In genomic region chr16:8168016-8168415, GRCh38 we compare ENCODE assay signal across 13 cellular contexts.
DNase-seq lines count a peak whose midpoint lies in the region; ATAC-seq and TF ChIP-seq lines count a peak whose summit lies in the region.
"Had no signal": no experiment of that assay in that cellular context is flagged by ENCODE, and none has a peak within 500 bp of the region (broad histone marks: within the 10 kb centered on the region; RNA-seq: fewer than 3 reads in every experiment).

No MANE protein-coding gene starts in this region.

- no peaks in the 10 kb centered on the region for H4K20me1 ChIP-seq in OCI-LY3 (ENCODE audit: insufficient read depth, low read length)

- H3K4me2 ChIP-seq in OCI-LY3 (ENCODE audit: low read length) (peak overlapping the region; percentile 29; the same call in 1 of the 2 replicates), mesendoderm (ENCODE audit: low read length) (no peak overlapping the region)

- H2BK15ac ChIP-seq in mesendoderm (replicated peaks; ENCODE audit: low read depth): no peak overlapping the region

- H3K79me1 ChIP-seq in mesendoderm (ENCODE audit: low read length): no peaks in the 10 kb centered on the region

- DNase-seq in CD1c-positive myeloid dendritic cell (ENCODE audit: extremely low spot score): peak; percentile 20
- DNase-seq in globus pallidus (ENCODE audit: low spot score): peak; percentile 0
- no peak for DNase-seq in upper lobe of right lung
- DNase-seq in hippocampal formation (lab: John Stamatoyannopoulos, UW): no peak
- no peak for DNase-seq in NCI-H1417 (lab: John Stamatoyannopoulos, UW)
- no peak for DNase-seq in mesendoderm
- DNase-seq: BE2C; Caco-2; CD8-positive, alpha-beta memory T cell; DND-41; GDM1 had no signal

- H3K9me3 ChIP-seq in OCI-LY3 (ENCODE audit: insufficient read depth, low read length) (no peaks in the 10 kb centered on the region), upper lobe of right lung (no peaks in the 10 kb centered on the region)
- H3K9me3 ChIP-seq: BE2C, Caco-2, HAP-1 had no signal

- H3K36me3 ChIP-seq in OCI-LY3 (replicated peaks; ENCODE audit: low read depth, low read length) (no peaks in the 10 kb centered on the region), upper lobe of right lung (no peaks in the 10 kb centered on the region), mesendoderm (ENCODE audit: control insufficient read depth, insufficient read depth, low read length) (no peaks in the 10 kb centered on the region)
- H3K36me3 ChIP-seq: BE2C, HAP-1 had no signal

- no peak overlapping the region for H3K4ac ChIP-seq in mesendoderm (ENCODE audit: low read depth, low read length)

- H3K4me3 ChIP-seq in OCI-LY3 (ENCODE audit: low read length) (no peak overlapping the region), upper lobe of right lung (no peak overlapping the region), mesendoderm (ENCODE audit: low read length) (no peak overlapping the region)
- H3K4me3 ChIP-seq: HAP-1 had no signal

- no peak overlapping the region for H2AK5ac ChIP-seq in mesendoderm (ENCODE audit: low read length)

- no peak for TF ChIP-seq CTCF in OCI-LY3 (IDR thresholded peaks at IDR 0.05; ENCODE audit: low read depth, low read length)
- no peak for TF ChIP-seq CTCF in upper lobe of right lung (IDR thresholded peaks at IDR 0.05)

- H3K27ac ChIP-seq in OCI-LY3 (ENCODE audit: low read length) (no peak overlapping the region), upper lobe of right lung (no peak overlapping the region), mesendoderm (ENCODE audit: low read depth, low read length) (no peak overlapping the region)

- H2BK5ac ChIP-seq in mesendoderm (ENCODE audit: low read length): no peak overlapping the region

- no peak overlapping the region for H3K18ac ChIP-seq in mesendoderm (ENCODE audit: low read length)

- H3K27me3 ChIP-seq in OCI-LY3 (ENCODE audit: low read depth, low read length) (no peaks in the 10 kb centered on the region; the same call in 1 of the 2 replicates), upper lobe of right lung (no peaks in the 10 kb centered on the region), mesendoderm (ENCODE audit: insufficient read depth, low read length, poor library complexity) (no peaks in the 10 kb centered on the region)
- H3K27me3 ChIP-seq: BE2C had no signal

- H3K9ac ChIP-seq in OCI-LY3 (ENCODE audit: low read length) (no peak overlapping the region), mesendoderm (ENCODE audit: low read length) (no peak overlapping the region)

- no peak overlapping the region for H2AFZ ChIP-seq in OCI-LY3 (ENCODE audit: low read depth, low read length)

- H3K56ac ChIP-seq in mesendoderm (ENCODE audit: low read length): no peak overlapping the region

- no CpG with 5 or more reads among the region's 10 CpGs for WGBS in mesendoderm (ENCODE audit: extremely low coverage, insufficient coverage, low lambda C conversion rate)

- no peak overlapping the region for H4K8ac ChIP-seq in mesendoderm (ENCODE audit: low read depth, low read length)

- intact Hi-C loops in upper lobe of right lung (cut with DNase I): no loop called here

- peak; percentile 43 for ATAC-seq in upper lobe of right lung

- H3K79me2 ChIP-seq in OCI-LY3 (ENCODE audit: low read length) (no peaks in the 10 kb centered on the region), mesendoderm (ENCODE audit: control insufficient read depth, insufficient read depth, low read length) (no peaks in the 10 kb centered on the region)

- no peak overlapping the region for H3K23ac ChIP-seq in mesendoderm (ENCODE audit: low read length)

- no peak overlapping the region for H4K5ac ChIP-seq in mesendoderm (ENCODE audit: low read length)

- peaks cover 9% of the 10 kb centered on the region; the same call in 1 of the 2 replicates for H3K4me1 ChIP-seq in OCI-LY3 (ENCODE audit: low read length)
- no peaks in the 10 kb centered on the region for H3K4me1 ChIP-seq in upper lobe of right lung
- no peaks in the 10 kb centered on the region for H3K4me1 ChIP-seq in mesendoderm (ENCODE audit: control insufficient read depth, low read depth, low read length)
- H3K4me1 ChIP-seq: BE2C, Caco-2, HAP-1 had no signal

- no peak overlapping the region for H2BK120ac ChIP-seq in mesendoderm (ENCODE audit: low read depth, low read length)

Comparison
In these comparisons a context has a peak if more than half of its experiments do, and no peak if none do; other contexts are left out.
1. DNase-seq: peak in CD1c-positive myeloid dendritic cell (single experiment) and globus pallidus (single experiment); none in upper lobe of right lung (single experiment), hippocampal formation (0 of 2), NCI-H1417 (0 of 3) and mesendoderm (single experiment).